Comparison of ENCODE assay signal across 1 cellular context in genomic region chr17:79993390-79994221, GRCh38.
A peak's percentile ranks its signal among the peaks of the same experiment; 100 is the strongest.
TF ChIP-seq lines count a peak whose summit lies in the region.

No MANE protein-coding gene starts in this region.

TF ChIP-seq in HepG2, 621 proteins besides CTCF, POLR2A, EP300 and RAD21 (continued from another document and continues in another):
- TF ChIP-seq, protein P1, sequence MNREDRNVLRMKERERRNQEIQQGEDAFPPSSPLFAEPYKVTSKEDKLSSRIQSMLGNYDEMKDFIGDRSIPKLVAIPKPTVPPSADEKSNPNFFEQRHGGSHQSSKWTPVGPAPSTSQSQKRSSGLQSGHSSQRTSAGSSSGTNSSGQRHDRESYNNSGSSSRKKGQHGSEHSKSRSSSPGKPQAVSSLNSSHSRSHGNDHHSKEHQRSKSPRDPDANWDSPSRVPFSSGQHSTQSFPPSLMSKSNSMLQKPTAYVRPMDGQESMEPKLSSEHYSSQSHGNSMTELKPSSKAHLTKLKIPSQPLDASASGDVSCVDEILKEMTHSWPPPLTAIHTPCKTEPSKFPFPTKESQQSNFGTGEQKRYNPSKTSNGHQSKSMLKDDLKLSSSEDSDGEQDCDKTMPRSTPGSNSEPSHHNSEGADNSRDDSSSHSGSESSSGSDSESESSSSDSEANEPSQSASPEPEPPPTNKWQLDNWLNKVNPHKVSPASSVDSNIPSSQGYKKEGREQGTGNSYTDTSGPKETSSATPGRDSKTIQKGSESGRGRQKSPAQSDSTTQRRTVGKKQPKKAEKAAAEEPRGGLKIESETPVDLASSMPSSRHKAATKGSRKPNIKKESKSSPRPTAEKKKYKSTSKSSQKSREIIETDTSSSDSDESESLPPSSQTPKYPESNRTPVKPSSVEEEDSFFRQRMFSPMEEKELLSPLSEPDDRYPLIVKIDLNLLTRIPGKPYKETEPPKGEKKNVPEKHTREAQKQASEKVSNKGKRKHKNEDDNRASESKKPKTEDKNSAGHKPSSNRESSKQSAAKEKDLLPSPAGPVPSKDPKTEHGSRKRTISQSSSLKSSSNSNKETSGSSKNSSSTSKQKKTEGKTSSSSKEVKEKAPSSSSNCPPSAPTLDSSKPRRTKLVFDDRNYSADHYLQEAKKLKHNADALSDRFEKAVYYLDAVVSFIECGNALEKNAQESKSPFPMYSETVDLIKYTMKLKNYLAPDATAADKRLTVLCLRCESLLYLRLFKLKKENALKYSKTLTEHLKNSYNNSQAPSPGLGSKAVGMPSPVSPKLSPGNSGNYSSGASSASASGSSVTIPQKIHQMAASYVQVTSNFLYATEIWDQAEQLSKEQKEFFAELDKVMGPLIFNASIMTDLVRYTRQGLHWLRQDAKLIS (CRISPR knock-in tag; IDR thresholded peaks at IDR 0.05): peak; percentile 15
- no peak for TF ChIP-seq U2AF1 (optimal IDR thresholded peaks at IDR 0.05; ENCODE audit: low read depth, low read length)
- TF ChIP-seq ZNF124 (CRISPR knock-in tag; IDR thresholded peaks at IDR 0.05): peak; percentile 98
- TF ChIP-seq, protein P2, sequence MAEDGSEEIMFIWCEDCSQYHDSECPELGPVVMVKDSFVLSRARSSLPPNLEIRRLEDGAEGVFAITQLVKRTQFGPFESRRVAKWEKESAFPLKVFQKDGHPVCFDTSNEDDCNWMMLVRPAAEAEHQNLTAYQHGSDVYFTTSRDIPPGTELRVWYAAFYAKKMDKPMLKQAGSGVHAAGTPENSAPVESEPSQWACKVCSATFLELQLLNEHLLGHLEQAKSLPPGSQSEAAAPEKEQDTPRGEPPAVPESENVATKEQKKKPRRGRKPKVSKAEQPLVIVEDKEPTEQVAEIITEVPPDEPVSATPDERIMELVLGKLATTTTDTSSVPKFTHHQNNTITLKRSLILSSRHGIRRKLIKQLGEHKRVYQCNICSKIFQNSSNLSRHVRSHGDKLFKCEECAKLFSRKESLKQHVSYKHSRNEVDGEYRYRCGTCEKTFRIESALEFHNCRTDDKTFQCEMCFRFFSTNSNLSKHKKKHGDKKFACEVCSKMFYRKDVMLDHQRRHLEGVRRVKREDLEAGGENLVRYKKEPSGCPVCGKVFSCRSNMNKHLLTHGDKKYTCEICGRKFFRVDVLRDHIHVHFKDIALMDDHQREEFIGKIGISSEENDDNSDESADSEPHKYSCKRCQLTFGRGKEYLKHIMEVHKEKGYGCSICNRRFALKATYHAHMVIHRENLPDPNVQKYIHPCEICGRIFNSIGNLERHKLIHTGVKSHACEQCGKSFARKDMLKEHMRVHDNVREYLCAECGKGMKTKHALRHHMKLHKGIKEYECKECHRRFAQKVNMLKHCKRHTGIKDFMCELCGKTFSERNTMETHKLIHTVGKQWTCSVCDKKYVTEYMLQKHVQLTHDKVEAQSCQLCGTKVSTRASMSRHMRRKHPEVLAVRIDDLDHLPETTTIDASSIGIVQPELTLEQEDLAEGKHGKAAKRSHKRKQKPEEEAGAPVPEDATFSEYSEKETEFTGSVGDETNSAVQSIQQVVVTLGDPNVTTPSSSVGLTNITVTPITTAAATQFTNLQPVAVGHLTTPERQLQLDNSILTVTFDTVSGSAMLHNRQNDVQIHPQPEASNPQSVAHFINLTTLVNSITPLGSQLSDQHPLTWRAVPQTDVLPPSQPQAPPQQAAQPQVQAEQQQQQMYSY (CRISPR knock-in tag; IDR thresholded peaks at IDR 0.05): peak; percentile 63
- TF ChIP-seq ZNF121 (CRISPR knock-in tag; IDR thresholded peaks at IDR 0.05): peak; percentile 63; the same call in 1 of the 2 replicates
- peak; percentile 76 for TF ChIP-seq ZNF768 (CRISPR knock-in tag; IDR thresholded peaks at IDR 0.05)
- peak; percentile 100 for TF ChIP-seq YEATS4 (CRISPR knock-in tag; IDR thresholded peaks at IDR 0.05; ENCODE audit: borderline replicate concordance)
- peak; percentile 91 for TF ChIP-seq ZNF891 (CRISPR knock-in tag; IDR thresholded peaks at IDR 0.05)
- TF ChIP-seq EED (CRISPR knock-in tag; IDR thresholded peaks at IDR 0.05): no peak; the same call in 1 of the 2 replicates
- TF ChIP-seq SMARCE1 (IDR thresholded peaks at IDR 0.05; ENCODE audit: borderline replicate concordance): no peak
- TF ChIP-seq CCAR2 (optimal IDR thresholded peaks at IDR 0.05; ENCODE audit: low read depth, low read length): peak; percentile 28
- TF ChIP-seq PHF21A (CRISPR knock-in tag; IDR thresholded peaks at IDR 0.05): peak; percentile 100
- TF ChIP-seq ZMYM4 (CRISPR knock-in tag; IDR thresholded peaks at IDR 0.05): peak; percentile 73; the same call in 1 of the 2 replicates
- 0 out of 2 replicates have a peak, but pooled peaks have one; percentile 90 for TF ChIP-seq RORA (CRISPR knock-in tag; IDR thresholded peaks at IDR 0.05)
- peak; percentile 77; the same call in 1 of the 2 replicates for TF ChIP-seq CHCHD3 (CRISPR knock-in tag; IDR thresholded peaks at IDR 0.05)
- TF ChIP-seq, protein P3, sequence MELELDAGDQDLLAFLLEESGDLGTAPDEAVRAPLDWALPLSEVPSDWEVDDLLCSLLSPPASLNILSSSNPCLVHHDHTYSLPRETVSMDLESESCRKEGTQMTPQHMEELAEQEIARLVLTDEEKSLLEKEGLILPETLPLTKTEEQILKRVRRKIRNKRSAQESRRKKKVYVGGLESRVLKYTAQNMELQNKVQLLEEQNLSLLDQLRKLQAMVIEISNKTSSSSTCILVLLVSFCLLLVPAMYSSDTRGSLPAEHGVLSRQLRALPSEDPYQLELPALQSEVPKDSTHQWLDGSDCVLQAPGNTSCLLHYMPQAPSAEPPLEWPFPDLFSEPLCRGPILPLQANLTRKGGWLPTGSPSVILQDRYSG (CRISPR knock-in tag; IDR thresholded peaks at IDR 0.05): peak; percentile 82; the same call in 1 of the 2 replicates
- peak; percentile 99 for TF ChIP-seq KLF6 (CRISPR knock-in tag; IDR thresholded peaks at IDR 0.05)
- TF ChIP-seq CEBPG (CRISPR knock-in tag; IDR thresholded peaks at IDR 0.05): peak; percentile 99
- TF ChIP-seq POLR2G (IDR thresholded peaks at IDR 0.05; ENCODE audit: low read depth, low read length): peak; percentile 89
- no peak; the same call in 1 of the 2 replicates for TF ChIP-seq ZNF550 (CRISPR knock-in tag; IDR thresholded peaks at IDR 0.05; ENCODE audit: borderline replicate concordance)
- TF ChIP-seq ZNF678 (CRISPR knock-in tag; IDR thresholded peaks at IDR 0.05): peak; percentile 97
- TF ChIP-seq, protein P4, sequence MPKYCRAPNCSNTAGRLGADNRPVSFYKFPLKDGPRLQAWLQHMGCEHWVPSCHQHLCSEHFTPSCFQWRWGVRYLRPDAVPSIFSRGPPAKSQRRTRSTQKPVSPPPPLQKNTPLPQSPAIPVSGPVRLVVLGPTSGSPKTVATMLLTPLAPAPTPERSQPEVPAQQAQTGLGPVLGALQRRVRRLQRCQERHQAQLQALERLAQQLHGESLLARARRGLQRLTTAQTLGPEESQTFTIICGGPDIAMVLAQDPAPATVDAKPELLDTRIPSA (CRISPR knock-in tag; IDR thresholded peaks at IDR 0.05; ENCODE audit: borderline replicate concordance): no peak
- TF ChIP-seq FLYWCH1 (CRISPR knock-in tag; IDR thresholded peaks at IDR 0.05): no peak; the same call in 1 of the 2 replicates
- TF ChIP-seq, protein P5, sequence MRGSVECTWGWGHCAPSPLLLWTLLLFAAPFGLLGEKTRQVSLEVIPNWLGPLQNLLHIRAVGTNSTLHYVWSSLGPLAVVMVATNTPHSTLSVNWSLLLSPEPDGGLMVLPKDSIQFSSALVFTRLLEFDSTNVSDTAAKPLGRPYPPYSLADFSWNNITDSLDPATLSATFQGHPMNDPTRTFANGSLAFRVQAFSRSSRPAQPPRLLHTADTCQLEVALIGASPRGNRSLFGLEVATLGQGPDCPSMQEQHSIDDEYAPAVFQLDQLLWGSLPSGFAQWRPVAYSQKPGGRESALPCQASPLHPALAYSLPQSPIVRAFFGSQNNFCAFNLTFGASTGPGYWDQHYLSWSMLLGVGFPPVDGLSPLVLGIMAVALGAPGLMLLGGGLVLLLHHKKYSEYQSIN (CRISPR knock-in tag; IDR thresholded peaks at IDR 0.05; ENCODE audit: borderline replicate concordance): peak; percentile 92; the same call in 1 of the 2 replicates
- TF ChIP-seq, protein P6, sequence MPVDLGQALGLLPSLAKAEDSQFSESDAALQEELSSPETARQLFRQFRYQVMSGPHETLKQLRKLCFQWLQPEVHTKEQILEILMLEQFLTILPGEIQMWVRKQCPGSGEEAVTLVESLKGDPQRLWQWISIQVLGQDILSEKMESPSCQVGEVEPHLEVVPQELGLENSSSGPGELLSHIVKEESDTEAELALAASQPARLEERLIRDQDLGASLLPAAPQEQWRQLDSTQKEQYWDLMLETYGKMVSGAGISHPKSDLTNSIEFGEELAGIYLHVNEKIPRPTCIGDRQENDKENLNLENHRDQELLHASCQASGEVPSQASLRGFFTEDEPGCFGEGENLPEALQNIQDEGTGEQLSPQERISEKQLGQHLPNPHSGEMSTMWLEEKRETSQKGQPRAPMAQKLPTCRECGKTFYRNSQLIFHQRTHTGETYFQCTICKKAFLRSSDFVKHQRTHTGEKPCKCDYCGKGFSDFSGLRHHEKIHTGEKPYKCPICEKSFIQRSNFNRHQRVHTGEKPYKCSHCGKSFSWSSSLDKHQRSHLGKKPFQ (CRISPR knock-in tag; IDR thresholded peaks at IDR 0.05; ENCODE audit: insufficient replicate concordance): peak; percentile 99
- TF ChIP-seq, protein P7, sequence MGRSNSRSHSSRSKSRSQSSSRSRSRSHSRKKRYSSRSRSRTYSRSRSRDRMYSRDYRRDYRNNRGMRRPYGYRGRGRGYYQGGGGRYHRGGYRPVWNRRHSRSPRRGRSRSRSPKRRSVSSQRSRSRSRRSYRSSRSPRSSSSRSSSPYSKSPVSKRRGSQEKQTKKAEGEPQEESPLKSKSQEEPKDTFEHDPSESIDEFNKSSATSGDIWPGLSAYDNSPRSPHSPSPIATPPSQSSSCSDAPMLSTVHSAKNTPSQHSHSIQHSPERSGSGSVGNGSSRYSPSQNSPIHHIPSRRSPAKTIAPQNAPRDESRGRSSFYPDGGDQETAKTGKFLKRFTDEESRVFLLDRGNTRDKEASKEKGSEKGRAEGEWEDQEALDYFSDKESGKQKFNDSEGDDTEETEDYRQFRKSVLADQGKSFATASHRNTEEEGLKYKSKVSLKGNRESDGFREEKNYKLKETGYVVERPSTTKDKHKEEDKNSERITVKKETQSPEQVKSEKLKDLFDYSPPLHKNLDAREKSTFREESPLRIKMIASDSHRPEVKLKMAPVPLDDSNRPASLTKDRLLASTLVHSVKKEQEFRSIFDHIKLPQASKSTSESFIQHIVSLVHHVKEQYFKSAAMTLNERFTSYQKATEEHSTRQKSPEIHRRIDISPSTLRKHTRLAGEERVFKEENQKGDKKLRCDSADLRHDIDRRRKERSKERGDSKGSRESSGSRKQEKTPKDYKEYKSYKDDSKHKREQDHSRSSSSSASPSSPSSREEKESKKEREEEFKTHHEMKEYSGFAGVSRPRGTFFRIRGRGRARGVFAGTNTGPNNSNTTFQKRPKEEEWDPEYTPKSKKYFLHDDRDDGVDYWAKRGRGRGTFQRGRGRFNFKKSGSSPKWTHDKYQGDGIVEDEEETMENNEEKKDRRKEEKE (IDR thresholded peaks at IDR 0.05): no peak
- peak; percentile 85; the same call in 1 of the 2 replicates for TF ChIP-seq IRF1 (CRISPR knock-in tag; IDR thresholded peaks at IDR 0.05; ENCODE audit: low read depth)
- TF ChIP-seq ZNF749 (CRISPR knock-in tag; IDR thresholded peaks at IDR 0.05; ENCODE audit: borderline replicate concordance): peak; percentile 98; the same call in 1 of the 2 replicates
- TF ChIP-seq ZNF672 (CRISPR knock-in tag; IDR thresholded peaks at IDR 0.05): no peak
- TF ChIP-seq BATF2 (CRISPR knock-in tag; IDR thresholded peaks at IDR 0.05): no peak
- no peak for TF ChIP-seq MBNL3 (CRISPR knock-in tag; conservative IDR thresholded peaks at IDR 0.05)
- TF ChIP-seq ZZZ3 (CRISPR knock-in tag; IDR thresholded peaks at IDR 0.05; ENCODE audit: borderline replicate concordance): no peak; the same call in 1 of the 2 replicates
- peak; percentile 91 for TF ChIP-seq TBL1XR1 (IDR thresholded peaks at IDR 0.05; ENCODE audit: borderline replicate concordance, low read length, partially characterized antibody)
- peak; percentile 98; the same call in 1 of the 2 replicates for TF ChIP-seq ZNF691 (CRISPR knock-in tag; IDR thresholded peaks at IDR 0.05; ENCODE audit: borderline replicate concordance, low read depth)
- no peak; the same call in 1 of the 2 replicates for TF ChIP-seq ZNF512 (CRISPR knock-in tag; IDR thresholded peaks at IDR 0.05)
- peak; percentile 17; the same call in 1 of the 2 replicates for TF ChIP-seq STAT5B (CRISPR knock-in tag; IDR thresholded peaks at IDR 0.05)
- TF ChIP-seq ZNF160 (CRISPR knock-in tag; IDR thresholded peaks at IDR 0.05): no peak; the same call in 1 of the 2 replicates
- TF ChIP-seq ARNTL (CRISPR knock-in tag; IDR thresholded peaks at IDR 0.05): peak; percentile 100
- peak; percentile 100 for TF ChIP-seq SMAD3 (CRISPR knock-in tag; IDR thresholded peaks at IDR 0.05)
- peak; percentile 97 for TF ChIP-seq SNAPC2 (CRISPR knock-in tag; IDR thresholded peaks at IDR 0.05)
- TF ChIP-seq PTBP1 (IDR thresholded peaks at IDR 0.05; ENCODE audit: low read depth, low read length, poor library complexity, severe bottlenecking): peak; percentile 94
- no peak for TF ChIP-seq ZNF530 (CRISPR knock-in tag; IDR thresholded peaks at IDR 0.05; ENCODE audit: low read depth)
- TF ChIP-seq SMC3 (IDR thresholded peaks at IDR 0.05; ENCODE audit: low read length): peak; percentile 29; the same call in 1 of the 2 replicates
